In the genomic region with DNA sequence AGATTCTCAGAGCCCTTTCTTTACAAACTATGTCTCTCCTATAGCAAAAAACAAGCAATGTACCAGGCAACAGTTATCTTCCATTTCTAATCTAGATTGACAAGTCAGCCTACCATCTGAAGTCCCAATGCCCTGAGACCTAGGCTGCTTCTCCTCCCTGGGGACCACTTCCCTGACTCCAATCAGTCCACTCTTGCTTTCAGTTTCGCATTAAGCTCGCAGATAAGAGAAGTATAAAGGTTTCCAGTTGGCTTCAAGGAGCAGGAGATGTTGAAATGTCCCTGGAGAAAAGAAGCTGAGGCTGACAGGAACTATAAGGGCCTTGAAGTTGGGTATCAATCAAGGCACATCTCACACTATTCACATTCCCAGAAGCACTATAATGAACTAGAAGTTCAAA, we compare ENCODE assay signal across 9 cellular contexts. TPM values are rescaled to one million over a fixed set of nuclear protein-coding genes. Genes with fewer than 3 reads are reported as not detected.
DNase-seq lines count a peak whose midpoint lies in the region; ATAC-seq and TF ChIP-seq lines count a peak whose summit lies in the region.
"Had no signal": no experiment of that assay in that cellular context is flagged by ENCODE, and none has a peak within 500 bp of the region (broad histone marks: within the 10 kb centered on the region; RNA-seq: fewer than 3 reads in every experiment).

No MANE protein-coding gene starts in this region.

- H3K9ac ChIP-seq in SK-N-SH = no peak overlapping the region

- peaks cover 32 to 37% (median 32%) of the 10 kb centered on the region in 3 donors for H3K4me1 Mint-ChIP-seq in T-cell

- TF ChIP-seq CTCF in SK-N-SH (IDR thresholded peaks at IDR 0.05) (no peak), brain microvascular endothelial cell (IDR thresholded peaks at IDR 0.05; ENCODE audit: low read depth, low read length, missing control alignments) (no peak)

- no peak for ATAC-seq in SK-N-SH treated with all-trans-retinoic acid at 6 μM for 48 hours
- peak; percentile 97 for ATAC-seq in HG03342 (IDR thresholded peaks at IDR 0.05; ENCODE audit: unreplicated experiment)
- no peak for ATAC-seq in T-cell (replicated peaks in 1 of 4)

- DNase-seq in SK-N-SH (no peak), brain microvascular endothelial cell (peak; percentile 66), stromal cell of bone marrow (ENCODE audit: low read depth) (peak; percentile 26), T-cell (no peak), HuH-7.5 (ENCODE audit: low spot score) (no peak)
- no peak for DNase-seq in stimulated activated CD4-positive, alpha-beta T cell treated with anti-CD3 and anti-CD28 coated beads, Interleukin-1b, Interleukin-23, amount 100 ng/mL, for 48 hours

- POLR2A ChIA-PET in SK-N-SH (lab: Yijun Ruan, JAX) (no interaction called here), T-cell (lab: Charles Lee) (interaction anchor here in 1 of 2 donors (0.6 kb wide), 1 partner anchor 18 kb away, joined by 4 read pairs; no protein-coding TSS in a partner anchor)

- 75% methylated on average over 2 of the region's 2 CpGs for WGBS in SK-N-SH (ENCODE audit: low lambda C conversion rate)

- H3F3A ChIP-seq in SK-N-SH (replicated peaks; ENCODE audit: insufficient read depth) = peaks cover 3% of the 10 kb centered on the region

- peaks cover 12% of the 10 kb centered on the region for H3K36me3 Mint-ChIP-seq in T-cell

- no peak overlapping the region for H3K4me3 Mint-ChIP-seq in T-cell

- no peaks in the 10 kb centered on the region for H3K9me3 Mint-ChIP-seq in T-cell

- H2AFZ ChIP-seq in SK-N-SH (ENCODE audit: low read depth) = no peak overlapping the region

- no peak overlapping the region for H3K27ac ChIP-seq in SK-N-SH (ENCODE audit: low read depth in 2 of 2, low read length in 1 of 2)
- no peak overlapping the region for H3K27ac ChIP-seq in brain microvascular endothelial cell
- H3K27ac ChIP-seq: C4-2B had no signal

- no peak for TF ChIP-seq RAD21 in SK-N-SH (IDR thresholded peaks at IDR 0.05; ENCODE audit: low read length)

- H3K4me1 ChIP-seq in SK-N-SH (ENCODE audit: control insufficient read depth in 1 of 2, insufficient read depth in 2 of 2, low read depth in 1 of 2, low read length in 1 of 2) = peaks cover 0 to 15% of the 10 kb centered on the region in 2 experiments; a peak in 1 of 4 replicates

- TF ChIP-seq EP300 in SK-N-SH (IDR thresholded peaks at IDR 0.05; ENCODE audit: borderline replicate concordance in 1 of 2, low read depth in 1 of 2, low read length in 1 of 2) = no peak

- H3K9me3 ChIP-seq in SK-N-SH = no peaks in the 10 kb centered on the region

- peak overlapping the region; percentile 22; the same call in 1 of the 2 replicates for H3K4me2 ChIP-seq in SK-N-SH

- no peaks in the 10 kb centered on the region for H3K27me3 Mint-ChIP-seq in T-cell

- H3K27ac Mint-ChIP-seq in T-cell = peak overlapping the region in 1 of 2 donors; percentile 50

- H4K20me1 ChIP-seq in SK-N-SH (ENCODE audit: insufficient read depth) = peaks cover 13% of the 10 kb centered on the region; the same call in 1 of the 2 replicates

- CTCF ChIA-PET in SK-N-SH (lab: Yijun Ruan, JAX) = interaction anchor here (1.3 kb wide), 1 partner anchor 177 kb away, joined by 5 read pairs; no protein-coding TSS in a partner anchor
- CTCF ChIA-PET in T-cell (lab: Charles Lee) = interaction anchor here in 1 of 2 donors (0.6 to 0.7 kb wide), 2 partner anchors 30 to 204 kb away, joined by 3 read pairs; no protein-coding TSS in a partner anchor

- peaks cover 0 to 6% of the 10 kb centered on the region in 2 experiments for H3K36me3 ChIP-seq in SK-N-SH (replicated peaks in 1 of 2; ENCODE audit: control insufficient read depth in 1 of 2, insufficient read depth in 2 of 2, low read length in 1 of 2)
- no peaks in the 10 kb centered on the region for H3K36me3 ChIP-seq in brain microvascular endothelial cell (replicated peaks)

- in situ Hi-C loops in brain microvascular endothelial cell (cut with HindIII; ENCODE audit: low pct_ligation_motif_present, low sequenced_read_pairs) = no loop called here

- H3K27me3 ChIP-seq in SK-N-SH (ENCODE audit: insufficient read depth) (no peaks in the 10 kb centered on the region), brain microvascular endothelial cell (replicated peaks) (no peaks in the 10 kb centered on the region)

- peaks cover 44% of the 10 kb centered on the region for H3K79me2 ChIP-seq in SK-N-SH (ENCODE audit: insufficient read depth)

- H3K9me2 ChIP-seq in SK-N-SH = no peaks in the 10 kb centered on the region

- H3K4me3 ChIP-seq in SK-N-SH (ENCODE audit: low read depth in 2 of 2, low read length in 1 of 2) = no peak overlapping the region
- no peak overlapping the region for H3K4me3 ChIP-seq in brain microvascular endothelial cell (ENCODE audit: low read depth, low read length)

TF ChIP-seq in SK-N-SH, 30 proteins besides CTCF, POLR2A, EP300 and RAD21 (continues in another document):
- TF ChIP-seq SIN3A (IDR thresholded peaks at IDR 0.05; ENCODE audit: borderline replicate concordance, low read depth, low read length) (no peak), FOXM1 (IDR thresholded peaks at IDR 0.05; ENCODE audit: low read depth) (no peak), IRF3 (IDR thresholded peaks at IDR 0.05; ENCODE audit: low read depth, low read length) (no peak), FOSL2 (IDR thresholded peaks at IDR 0.05; ENCODE audit: borderline replicate concordance, low read depth) (no peak), GABPA (IDR thresholded peaks at IDR 0.05; ENCODE audit: low read depth) (no peak), MEF2A (IDR thresholded peaks at IDR 0.05; ENCODE audit: borderline replicate concordance, low read depth) (no peak), MXI1 (IDR thresholded peaks at IDR 0.05; ENCODE audit: low read depth, low read length) (no peak)

TF ChIP-seq in SK-N-SH treated with all-trans-retinoic acid at 6 μM for 48 hours, 23 proteins besides CTCF, POLR2A, EP300 and RAD21 (continues in another document):
- TF ChIP-seq, protein P1, sequence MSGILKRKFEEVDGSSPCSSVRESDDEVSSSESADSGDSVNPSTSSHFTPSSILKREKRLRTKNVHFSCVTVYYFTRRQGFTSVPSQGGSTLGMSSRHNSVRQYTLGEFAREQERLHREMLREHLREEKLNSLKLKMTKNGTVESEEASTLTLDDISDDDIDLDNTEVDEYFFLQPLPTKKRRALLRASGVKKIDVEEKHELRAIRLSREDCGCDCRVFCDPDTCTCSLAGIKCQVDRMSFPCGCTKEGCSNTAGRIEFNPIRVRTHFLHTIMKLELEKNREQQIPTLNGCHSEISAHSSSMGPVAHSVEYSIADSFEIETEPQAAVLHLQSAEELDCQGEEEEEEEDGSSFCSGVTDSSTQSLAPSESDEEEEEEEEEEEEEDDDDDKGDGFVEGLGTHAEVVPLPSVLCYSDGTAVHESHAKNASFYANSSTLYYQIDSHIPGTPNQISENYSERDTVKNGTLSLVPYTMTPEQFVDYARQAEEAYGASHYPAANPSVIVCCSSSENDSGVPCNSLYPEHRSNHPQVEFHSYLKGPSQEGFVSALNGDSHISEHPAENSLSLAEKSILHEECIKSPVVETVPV (CRISPR knock-in tag; IDR thresholded peaks at IDR 0.05) = no peak
- TF ChIP-seq POU6F1 (CRISPR knock-in tag; IDR thresholded peaks at IDR 0.05; ENCODE audit: borderline replicate concordance, low read depth) (no peak), ZNF70 (CRISPR knock-in tag; IDR thresholded peaks at IDR 0.05) (no peak), OSR1 (CRISPR knock-in tag; IDR thresholded peaks at IDR 0.05) (no peak), PATZ1 (CRISPR knock-in tag; IDR thresholded peaks at IDR 0.05; ENCODE audit: borderline replicate concordance) (no peak), TCF4 (CRISPR knock-in tag; IDR thresholded peaks at IDR 0.05; ENCODE audit: borderline replicate concordance) (no peak), BACH2 (CRISPR knock-in tag; IDR thresholded peaks at IDR 0.05; ENCODE audit: borderline replicate concordance) (no peak), PPARA (CRISPR knock-in tag; IDR thresholded peaks at IDR 0.05; ENCODE audit: borderline replicate concordance) (no peak), ISL1 (CRISPR knock-in tag; IDR thresholded peaks at IDR 0.05) (no peak), ESRRG (CRISPR knock-in tag; IDR thresholded peaks at IDR 0.05) (no peak)

RNA-seq across cellular contexts. Expression of gene ERP44, which starts 32.3 kb away (rescaled TPM):
- 9.4 and 10.0 TPM in 2 replicates for polyA plus RNA-seq in SK-N-SH (2012; rRNA removed)
- 13.6 and 16.6 TPM in 2 replicates for polyA plus RNA-seq in SK-N-SH (2012; cell fraction: cytosol; rRNA removed)
- 3.5 and 10.2 TPM in 2 replicates for polyA plus RNA-seq in SK-N-SH (2012; cell fraction: nucleus; rRNA removed)
- total RNA-seq in T-cell = 10 to 100 TPM; 11.3 to 15.1 (median 12.5) TPM

RNA-seq across cellular contexts. Expression of gene INVS, which starts 32.5 kb away (rescaled TPM):
- polyA plus RNA-seq in SK-N-SH (2012; rRNA removed) = 8.1 and 11.4 TPM in 2 replicates
- 6.8 and 8.9 TPM in 2 replicates for polyA plus RNA-seq in SK-N-SH (2012; cell fraction: cytosol; rRNA removed)
- polyA plus RNA-seq in SK-N-SH (2012; cell fraction: nucleus; rRNA removed) = 13.4 and 24.4 TPM in 2 replicates
- 10 to 100 TPM; 15.6 to 21.6 (median 19.0) TPM for total RNA-seq in T-cell

Comparison
In these comparisons a context has a peak if more than half of its experiments do, and no peak if none do; other contexts are left out.
1. DNase-seq: peak in brain microvascular endothelial cell (single experiment) and stromal cell of bone marrow (single experiment); none in SK-N-SH (single experiment), T-cell (0 of 34), stimulated activated CD4-positive, alpha-beta T cell treated with anti-CD3 and anti-CD28 coated beads, Interleukin-1b, Interleukin-23, amount 100 ng/mL, for 48 hours (single experiment) and HuH-7.5 (single experiment).